1 cellular context compared by ENCODE assay signal in the genomic region with DNA sequence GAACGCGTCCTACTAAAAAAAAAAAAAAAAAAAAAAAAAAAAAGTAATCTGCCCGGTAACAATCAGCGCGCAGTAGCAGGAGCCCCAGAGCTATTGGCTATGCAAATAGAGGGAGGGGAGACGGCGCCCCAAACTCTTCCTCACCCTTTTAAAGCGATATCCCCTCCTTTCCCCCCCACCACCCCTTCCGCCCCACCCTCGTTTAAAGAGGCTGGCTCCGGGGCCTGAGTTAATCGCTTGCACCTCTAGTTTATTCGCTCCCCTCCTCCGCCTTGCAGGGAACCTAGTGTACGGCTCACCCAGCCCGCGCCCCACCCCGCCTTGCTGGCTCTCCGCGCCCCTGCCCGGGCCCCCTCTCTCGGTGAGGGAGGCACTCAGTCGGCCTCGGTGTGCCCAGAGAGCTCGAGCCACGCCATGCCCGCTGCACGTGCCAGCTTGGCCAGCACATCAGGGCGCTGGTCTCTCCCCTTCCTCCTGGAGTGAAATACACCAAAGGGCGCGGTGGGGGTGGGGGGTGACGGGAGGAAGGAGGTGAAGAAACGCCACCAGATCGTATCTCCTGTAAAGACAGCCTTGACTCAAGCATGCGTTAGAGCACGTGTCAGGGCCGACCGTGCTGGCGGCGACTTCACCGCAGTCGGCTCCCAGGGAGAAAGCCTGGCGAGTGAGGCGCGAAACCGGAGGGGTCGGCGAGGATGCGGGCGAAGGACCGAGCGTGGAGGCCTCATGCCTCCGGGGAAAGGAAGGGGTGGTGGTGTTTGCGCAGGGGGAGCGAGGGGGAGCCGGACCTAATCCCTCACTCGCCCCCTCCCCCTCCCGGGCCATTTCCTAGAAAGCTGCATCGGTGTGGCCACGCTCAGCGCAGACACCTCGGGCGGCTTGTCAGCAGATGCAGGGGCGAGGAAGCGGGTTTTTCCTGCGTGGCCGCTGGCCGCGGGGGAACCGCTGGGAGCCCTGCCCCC.
TF ChIP-seq lines count a peak whose summit lies in the region.

No MANE protein-coding gene starts in this region.

TF ChIP-seq in K562, 482 proteins besides CTCF, POLR2A, EP300 and RAD21 (continued from another document and continues in another):
- TF ChIP-seq, protein P1, sequence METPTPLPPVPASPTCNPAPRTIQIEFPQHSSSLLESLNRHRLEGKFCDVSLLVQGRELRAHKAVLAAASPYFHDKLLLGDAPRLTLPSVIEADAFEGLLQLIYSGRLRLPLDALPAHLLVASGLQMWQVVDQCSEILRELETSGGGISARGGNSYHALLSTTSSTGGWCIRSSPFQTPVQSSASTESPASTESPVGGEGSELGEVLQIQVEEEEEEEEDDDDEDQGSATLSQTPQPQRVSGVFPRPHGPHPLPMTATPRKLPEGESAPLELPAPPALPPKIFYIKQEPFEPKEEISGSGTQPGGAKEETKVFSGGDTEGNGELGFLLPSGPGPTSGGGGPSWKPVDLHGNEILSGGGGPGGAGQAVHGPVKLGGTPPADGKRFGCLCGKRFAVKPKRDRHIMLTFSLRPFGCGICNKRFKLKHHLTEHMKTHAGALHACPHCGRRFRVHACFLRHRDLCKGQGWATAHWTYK (CRISPR knock-in tag; IDR thresholded peaks at IDR 0.05) = no peak
- peak in 1 of 2 experiments; percentile 64; a peak in 1 of 3 replicates for TF ChIP-seq CBX3 (IDR thresholded peaks at IDR 0.05; ENCODE audit: borderline replicate concordance in 1 of 2, low read length in 2 of 2)
- no peak for TF ChIP-seq MYNN (IDR thresholded peaks at IDR 0.05)
- no peak for TF ChIP-seq MYNN (CRISPR knock-in tag; IDR thresholded peaks at IDR 0.05)
- TF ChIP-seq SOX6 (IDR thresholded peaks at IDR 0.05) = peak; percentile 34; the same call in 1 of the 2 replicates
- peak; percentile 96 for TF ChIP-seq MYC (IDR thresholded peaks at IDR 0.05; ENCODE audit: low read depth, low read length)
- peak; percentile 89 for TF ChIP-seq MYC (CRISPR knock-in tag; IDR thresholded peaks at IDR 0.05; ENCODE audit: borderline replicate concordance, low read depth)
- TF ChIP-seq KLF1 (tag; IDR thresholded peaks at IDR 0.05) = no peak
- TF ChIP-seq NR1H2 (CRISPR knock-in tag; IDR thresholded peaks at IDR 0.05) = no peak
- TF ChIP-seq, protein P2, sequence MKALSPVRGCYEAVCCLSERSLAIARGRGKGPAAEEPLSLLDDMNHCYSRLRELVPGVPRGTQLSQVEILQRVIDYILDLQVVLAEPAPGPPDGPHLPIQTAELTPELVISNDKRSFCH (CRISPR knock-in tag; IDR thresholded peaks at IDR 0.05) = no peak
- TF ChIP-seq, protein P2 (tag; IDR thresholded peaks at IDR 0.05) = peak; percentile 65; the same call in 1 of the 2 replicates
- no peak for TF ChIP-seq SREBF1 (IDR thresholded peaks at IDR 0.05; ENCODE audit: borderline replicate concordance, low read depth, low read length)
- TF ChIP-seq IFI16 (CRISPR knock-in tag; IDR thresholded peaks at IDR 0.05) = no peak
- no peak for TF ChIP-seq JUNB (CRISPR knock-in tag; conservative IDR thresholded peaks at IDR 0.05)
- no peak for TF ChIP-seq MXI1 (IDR thresholded peaks at IDR 0.05; ENCODE audit: low read depth, low read length)
- TF ChIP-seq YY1 (IDR thresholded peaks at IDR 0.05; ENCODE audit: borderline replicate concordance in 1 of 3, control insufficient read depth in 1 of 3, extremely low read depth in 1 of 3, insufficient read depth in 3 of 3, insufficient read length in 1 of 3, insufficient replicate concordance in 2 of 3, low read depth in 1 of 3, low read length in 2 of 3) = peak in 1 of 3 experiments; percentile 12
- TF ChIP-seq, protein P3, sequence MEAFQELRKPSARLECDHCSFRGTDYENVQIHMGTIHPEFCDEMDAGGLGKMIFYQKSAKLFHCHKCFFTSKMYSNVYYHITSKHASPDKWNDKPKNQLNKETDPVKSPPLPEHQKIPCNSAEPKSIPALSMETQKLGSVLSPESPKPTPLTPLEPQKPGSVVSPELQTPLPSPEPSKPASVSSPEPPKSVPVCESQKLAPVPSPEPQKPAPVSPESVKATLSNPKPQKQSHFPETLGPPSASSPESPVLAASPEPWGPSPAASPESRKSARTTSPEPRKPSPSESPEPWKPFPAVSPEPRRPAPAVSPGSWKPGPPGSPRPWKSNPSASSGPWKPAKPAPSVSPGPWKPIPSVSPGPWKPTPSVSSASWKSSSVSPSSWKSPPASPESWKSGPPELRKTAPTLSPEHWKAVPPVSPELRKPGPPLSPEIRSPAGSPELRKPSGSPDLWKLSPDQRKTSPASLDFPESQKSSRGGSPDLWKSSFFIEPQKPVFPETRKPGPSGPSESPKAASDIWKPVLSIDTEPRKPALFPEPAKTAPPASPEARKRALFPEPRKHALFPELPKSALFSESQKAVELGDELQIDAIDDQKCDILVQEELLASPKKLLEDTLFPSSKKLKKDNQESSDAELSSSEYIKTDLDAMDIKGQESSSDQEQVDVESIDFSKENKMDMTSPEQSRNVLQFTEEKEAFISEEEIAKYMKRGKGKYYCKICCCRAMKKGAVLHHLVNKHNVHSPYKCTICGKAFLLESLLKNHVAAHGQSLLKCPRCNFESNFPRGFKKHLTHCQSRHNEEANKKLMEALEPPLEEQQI (IDR thresholded peaks at IDR 0.05) = no peak
- peak; percentile 82; the same call in 1 of the 2 replicates for TF ChIP-seq CTBP1 (IDR thresholded peaks at IDR 0.05; ENCODE audit: borderline replicate concordance)
- peak; percentile 59 to 86; a peak in 3 of 4 replicates for TF ChIP-seq MAZ (CRISPR knock-in tag; conservative IDR thresholded peaks at IDR 0.05 in 1 of 2, IDR thresholded peaks at IDR 0.05 in 1 of 2)
- TF ChIP-seq GATA2 (CRISPR knock-in tag; IDR thresholded peaks at IDR 0.05) = peak; percentile 71
- TF ChIP-seq ZNF212 (CRISPR knock-in tag; IDR thresholded peaks at IDR 0.05) = no peak
- no peak for TF ChIP-seq KLF10 (CRISPR knock-in tag; IDR thresholded peaks at IDR 0.05)
- TF ChIP-seq, protein P4, sequence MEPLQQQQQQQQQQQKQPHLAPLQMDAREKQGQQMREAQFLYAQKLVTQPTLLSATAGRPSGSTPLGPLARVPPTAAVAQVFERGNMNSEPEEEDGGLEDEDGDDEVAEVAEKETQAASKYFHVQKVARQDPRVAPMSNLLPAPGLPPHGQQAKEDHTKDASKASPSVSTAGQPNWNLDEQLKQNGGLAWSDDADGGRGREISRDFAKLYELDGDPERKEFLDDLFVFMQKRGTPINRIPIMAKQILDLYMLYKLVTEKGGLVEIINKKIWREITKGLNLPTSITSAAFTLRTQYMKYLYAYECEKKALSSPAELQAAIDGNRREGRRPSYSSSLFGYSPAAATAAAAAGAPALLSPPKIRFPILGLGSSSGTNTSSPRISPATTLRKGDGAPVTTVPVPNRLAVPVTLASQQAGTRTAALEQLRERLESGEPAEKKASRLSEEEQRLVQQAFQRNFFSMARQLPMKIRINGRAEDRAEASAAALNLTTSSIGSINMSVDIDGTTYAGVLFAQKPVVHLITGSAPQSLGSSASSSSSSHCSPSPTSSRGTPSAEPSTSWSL (CRISPR knock-in tag; IDR thresholded peaks at IDR 0.05; ENCODE audit: borderline replicate concordance) = no peak
- TF ChIP-seq ZNF140 (CRISPR knock-in tag; IDR thresholded peaks at IDR 0.05) = no peak
- TF ChIP-seq, protein P5, sequence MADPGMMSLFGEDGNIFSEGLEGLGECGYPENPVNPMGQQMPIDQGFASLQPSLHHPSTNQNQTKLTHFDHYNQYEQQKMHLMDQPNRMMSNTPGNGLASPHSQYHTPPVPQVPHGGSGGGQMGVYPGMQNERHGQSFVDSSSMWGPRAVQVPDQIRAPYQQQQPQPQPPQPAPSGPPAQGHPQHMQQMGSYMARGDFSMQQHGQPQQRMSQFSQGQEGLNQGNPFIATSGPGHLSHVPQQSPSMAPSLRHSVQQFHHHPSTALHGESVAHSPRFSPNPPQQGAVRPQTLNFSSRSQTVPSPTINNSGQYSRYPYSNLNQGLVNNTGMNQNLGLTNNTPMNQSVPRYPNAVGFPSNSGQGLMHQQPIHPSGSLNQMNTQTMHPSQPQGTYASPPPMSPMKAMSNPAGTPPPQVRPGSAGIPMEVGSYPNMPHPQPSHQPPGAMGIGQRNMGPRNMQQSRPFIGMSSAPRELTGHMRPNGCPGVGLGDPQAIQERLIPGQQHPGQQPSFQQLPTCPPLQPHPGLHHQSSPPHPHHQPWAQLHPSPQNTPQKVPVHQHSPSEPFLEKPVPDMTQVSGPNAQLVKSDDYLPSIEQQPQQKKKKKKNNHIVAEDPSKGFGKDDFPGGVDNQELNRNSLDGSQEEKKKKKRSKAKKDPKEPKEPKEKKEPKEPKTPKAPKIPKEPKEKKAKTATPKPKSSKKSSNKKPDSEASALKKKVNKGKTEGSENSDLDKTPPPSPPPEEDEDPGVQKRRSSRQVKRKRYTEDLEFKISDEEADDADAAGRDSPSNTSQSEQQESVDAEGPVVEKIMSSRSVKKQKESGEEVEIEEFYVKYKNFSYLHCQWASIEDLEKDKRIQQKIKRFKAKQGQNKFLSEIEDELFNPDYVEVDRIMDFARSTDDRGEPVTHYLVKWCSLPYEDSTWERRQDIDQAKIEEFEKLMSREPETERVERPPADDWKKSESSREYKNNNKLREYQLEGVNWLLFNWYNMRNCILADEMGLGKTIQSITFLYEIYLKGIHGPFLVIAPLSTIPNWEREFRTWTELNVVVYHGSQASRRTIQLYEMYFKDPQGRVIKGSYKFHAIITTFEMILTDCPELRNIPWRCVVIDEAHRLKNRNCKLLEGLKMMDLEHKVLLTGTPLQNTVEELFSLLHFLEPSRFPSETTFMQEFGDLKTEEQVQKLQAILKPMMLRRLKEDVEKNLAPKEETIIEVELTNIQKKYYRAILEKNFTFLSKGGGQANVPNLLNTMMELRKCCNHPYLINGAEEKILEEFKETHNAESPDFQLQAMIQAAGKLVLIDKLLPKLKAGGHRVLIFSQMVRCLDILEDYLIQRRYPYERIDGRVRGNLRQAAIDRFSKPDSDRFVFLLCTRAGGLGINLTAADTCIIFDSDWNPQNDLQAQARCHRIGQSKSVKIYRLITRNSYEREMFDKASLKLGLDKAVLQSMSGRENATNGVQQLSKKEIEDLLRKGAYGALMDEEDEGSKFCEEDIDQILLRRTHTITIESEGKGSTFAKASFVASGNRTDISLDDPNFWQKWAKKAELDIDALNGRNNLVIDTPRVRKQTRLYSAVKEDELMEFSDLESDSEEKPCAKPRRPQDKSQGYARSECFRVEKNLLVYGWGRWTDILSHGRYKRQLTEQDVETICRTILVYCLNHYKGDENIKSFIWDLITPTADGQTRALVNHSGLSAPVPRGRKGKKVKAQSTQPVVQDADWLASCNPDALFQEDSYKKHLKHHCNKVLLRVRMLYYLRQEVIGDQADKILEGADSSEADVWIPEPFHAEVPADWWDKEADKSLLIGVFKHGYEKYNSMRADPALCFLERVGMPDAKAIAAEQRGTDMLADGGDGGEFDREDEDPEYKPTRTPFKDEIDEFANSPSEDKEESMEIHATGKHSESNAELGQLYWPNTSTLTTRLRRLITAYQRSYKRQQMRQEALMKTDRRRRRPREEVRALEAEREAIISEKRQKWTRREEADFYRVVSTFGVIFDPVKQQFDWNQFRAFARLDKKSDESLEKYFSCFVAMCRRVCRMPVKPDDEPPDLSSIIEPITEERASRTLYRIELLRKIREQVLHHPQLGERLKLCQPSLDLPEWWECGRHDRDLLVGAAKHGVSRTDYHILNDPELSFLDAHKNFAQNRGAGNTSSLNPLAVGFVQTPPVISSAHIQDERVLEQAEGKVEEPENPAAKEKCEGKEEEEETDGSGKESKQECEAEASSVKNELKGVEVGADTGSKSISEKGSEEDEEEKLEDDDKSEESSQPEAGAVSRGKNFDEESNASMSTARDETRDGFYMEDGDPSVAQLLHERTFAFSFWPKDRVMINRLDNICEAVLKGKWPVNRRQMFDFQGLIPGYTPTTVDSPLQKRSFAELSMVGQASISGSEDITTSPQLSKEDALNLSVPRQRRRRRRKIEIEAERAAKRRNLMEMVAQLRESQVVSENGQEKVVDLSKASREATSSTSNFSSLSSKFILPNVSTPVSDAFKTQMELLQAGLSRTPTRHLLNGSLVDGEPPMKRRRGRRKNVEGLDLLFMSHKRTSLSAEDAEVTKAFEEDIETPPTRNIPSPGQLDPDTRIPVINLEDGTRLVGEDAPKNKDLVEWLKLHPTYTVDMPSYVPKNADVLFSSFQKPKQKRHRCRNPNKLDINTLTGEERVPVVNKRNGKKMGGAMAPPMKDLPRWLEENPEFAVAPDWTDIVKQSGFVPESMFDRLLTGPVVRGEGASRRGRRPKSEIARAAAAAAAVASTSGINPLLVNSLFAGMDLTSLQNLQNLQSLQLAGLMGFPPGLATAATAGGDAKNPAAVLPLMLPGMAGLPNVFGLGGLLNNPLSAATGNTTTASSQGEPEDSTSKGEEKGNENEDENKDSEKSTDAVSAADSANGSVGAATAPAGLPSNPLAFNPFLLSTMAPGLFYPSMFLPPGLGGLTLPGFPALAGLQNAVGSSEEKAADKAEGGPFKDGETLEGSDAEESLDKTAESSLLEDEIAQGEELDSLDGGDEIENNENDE (IDR thresholded peaks at IDR 0.05; ENCODE audit: low read depth, low read length) = no peak
- no peak for TF ChIP-seq ZNF699 (CRISPR knock-in tag; IDR thresholded peaks at IDR 0.05; ENCODE audit: insufficient replicate concordance)
- TF ChIP-seq JUND (IDR thresholded peaks at IDR 0.05; ENCODE audit: borderline replicate concordance, low read depth, low read length) = 0 out of 2 replicates have a peak, but pooled peaks have one; percentile 5
- no peak for TF ChIP-seq JUND (tag; IDR thresholded peaks at IDR 0.05; ENCODE audit: borderline replicate concordance, low read depth, low read length)
- no peak for TF ChIP-seq SMARCA5 (IDR thresholded peaks at IDR 0.05)
- TF ChIP-seq, protein P6, sequence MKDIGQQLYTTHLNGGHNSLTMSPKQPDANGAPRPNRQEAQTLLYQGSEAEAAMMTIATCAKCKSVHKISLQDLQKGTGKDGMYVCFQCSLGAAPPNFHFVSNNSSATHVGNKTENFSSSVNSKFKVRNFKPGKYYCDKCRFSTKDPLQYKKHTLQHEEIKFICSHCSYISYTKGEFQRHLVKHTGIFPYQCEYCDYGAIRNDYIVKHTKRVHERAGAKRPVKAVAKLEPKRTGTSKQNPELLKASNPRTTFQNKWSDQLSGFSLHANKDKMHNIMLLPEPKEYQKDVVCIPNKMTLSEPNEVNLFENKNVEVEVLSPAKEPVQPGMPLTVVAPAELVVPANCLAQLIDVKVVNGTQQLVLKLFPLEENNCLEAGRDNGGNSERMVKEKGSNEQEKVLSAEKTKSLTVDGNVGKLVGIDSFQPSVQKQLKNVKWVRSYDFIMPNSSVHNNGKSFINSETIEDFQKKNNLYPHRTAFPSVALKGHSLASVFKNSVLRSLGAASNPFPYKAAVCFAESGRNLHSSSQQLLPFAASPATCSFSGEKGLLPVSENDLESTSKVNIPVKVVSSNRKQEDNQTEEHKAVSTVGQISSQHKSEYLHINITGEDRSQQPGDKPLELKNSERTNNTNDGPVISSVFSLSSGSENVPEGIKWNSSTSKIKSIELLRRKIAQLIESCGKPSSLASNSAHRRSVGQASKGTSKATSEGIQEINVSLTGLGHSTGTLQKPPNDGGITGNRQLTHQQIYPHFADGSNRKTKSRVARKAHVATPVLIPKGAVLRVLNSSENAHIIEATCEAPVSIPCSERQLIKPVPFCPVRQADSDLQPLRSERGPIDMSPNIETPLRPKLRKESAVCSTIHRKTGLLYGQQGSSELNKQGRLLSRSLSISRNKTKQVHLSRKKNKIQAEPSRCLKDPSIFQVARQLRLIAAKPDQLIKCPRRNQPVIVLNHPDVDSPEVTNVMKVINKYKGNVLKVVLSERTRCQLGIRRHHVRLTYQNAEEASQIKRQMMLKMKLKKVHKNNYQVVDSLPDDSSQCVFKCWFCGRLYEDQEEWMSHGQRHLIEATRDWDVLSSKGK (CRISPR knock-in tag; IDR thresholded peaks at IDR 0.05) = no peak
- no peak for TF ChIP-seq CHCHD3 (CRISPR knock-in tag; IDR thresholded peaks at IDR 0.05)
